Comparison of ENCODE assay signal across 17 cellular contexts in the genomic region with DNA sequence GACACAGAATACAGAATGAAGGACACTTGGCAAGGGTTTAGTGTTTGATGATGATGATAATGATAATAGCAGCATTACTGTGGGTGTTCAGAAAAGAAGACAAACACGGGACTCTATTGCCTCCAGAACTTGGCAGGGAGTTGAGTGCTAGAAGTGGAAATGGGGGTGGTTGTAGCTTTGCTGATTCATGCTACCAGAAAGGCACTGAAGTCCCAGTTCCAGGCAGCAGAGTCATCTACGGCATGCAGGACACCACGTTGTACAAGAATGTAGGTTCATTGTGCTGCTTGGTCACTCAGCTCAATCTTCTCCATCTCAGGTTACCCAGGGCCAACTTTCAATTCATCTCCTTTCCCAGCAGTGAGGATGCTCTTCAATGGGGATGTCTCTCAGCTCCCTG.
DNase-seq lines count a peak whose midpoint lies in the region; FAIRE-seq and TF ChIP-seq lines count a peak whose summit lies in the region.
"Had no signal": no experiment of that assay in that cellular context is flagged by ENCODE, and none has a peak within 500 bp of the region (broad histone marks: within the 10 kb centered on the region; RNA-seq: fewer than 3 reads in every experiment).

No MANE protein-coding gene starts in this region.

- no peak for TF ChIP-seq POLR2A in adrenal gland (IDR thresholded peaks at IDR 0.05)

- H3K4me3 ChIP-seq in AG10803 (ENCODE audit: low read length) = no peak overlapping the region
- no peak overlapping the region for H3K4me3 ChIP-seq in skeletal muscle cell (ENCODE audit: low read depth, low read length)
- no peak overlapping the region for H3K4me3 ChIP-seq in adrenal gland
- H3K4me3 ChIP-seq: SJCRH30 had no signal

- no peaks in the 10 kb centered on the region for H3K36me3 ChIP-seq in adrenal gland (replicated peaks in 1 of 2)
- H3K36me3 ChIP-seq: SJCRH30 had no signal

- no peak for TF ChIP-seq CTCF in AG10803 (conservative IDR thresholded peaks at IDR 0.05; ENCODE audit: low read length)
- no peak for TF ChIP-seq CTCF in adrenal gland (IDR thresholded peaks at IDR 0.05)
- no peak for TF ChIP-seq CTCF in RWPE1 (conservative IDR thresholded peaks at IDR 0.05; ENCODE audit: low read depth)

- WGBS in adrenal gland, 4 donors = 62 to 78% (median 70%) methylated on average over 3 of the region's 3 CpGs

- H3K27ac ChIP-seq in adrenal gland (no peak overlapping the region), RWPE1 (no peak overlapping the region)
- H3K27ac ChIP-seq: SJCRH30 had no signal

- CTCF ChIA-PET in RWPE1 (lab: Yijun Ruan, JAX) = interaction anchor here (0.9 kb wide), 1 partner anchor 461 kb away, joined by 3 read pairs; no protein-coding TSS in a partner anchor

- H3K4me1 ChIP-seq in adrenal gland (replicated peaks in 1 of 2) = no peaks in the 10 kb centered on the region
- H3K4me1 ChIP-seq: SJCRH30 had no signal

- no peaks in the 10 kb centered on the region for H3K9me3 ChIP-seq in adrenal gland (replicated peaks in 1 of 3)
- H3K9me3 ChIP-seq: SJCRH30 had no signal

- no peak for FAIRE-seq in RCC 7860 (lab: Jason Lieb, UNC)

- H3K27me3 ChIP-seq in adrenal gland = no peaks in the 10 kb centered on the region
- H3K27me3 ChIP-seq: SJCRH30 had no signal

- intact Hi-C loops in adrenal gland (cut with DNase I) = no loop called here

- DNase-seq in AG10803 (ENCODE audit: low read depth) = peak; percentile 34
- DNase-seq in RCC 7860 (ENCODE audit: low spot score) = peak; percentile 57
- DNase-seq in inferior parietal cortex (ENCODE audit: extremely low spot score) = peak; percentile 65
- peak; percentile 14 for DNase-seq in skeletal muscle cell (ENCODE audit: low read depth)
- DNase-seq in adrenal gland = no peak
- no peak for DNase-seq in activated naive CD4-positive, alpha-beta T cell treated with Interleukin-2 at 50 U/mL for 16 hours
- DNase-seq in RWPE1 (ENCODE audit: low spot score) = no peak
- no peak for DNase-seq in SKM-1 treated with dmso at 0.1 percent for 144 hours (lab: John Stamatoyannopoulos, UW; ENCODE audit: unreplicated experiment)
- DNase-seq: CD4-positive, alpha-beta memory T cell; IMR-90; Kasumi-1; NCI-H1105 treated with DMSO at 0.1 percent for 48 hours; NCI-H1930; NCI-H2171; NCI-H82; RPMI8226; SJCRH30 had no signal

- POLR2A ChIA-PET in RWPE1 (lab: Yijun Ruan, JAX; ENCODE audit: low non-redundant PET) = no interaction called here

Comparison
In these comparisons a context has a peak if more than half of its experiments do, and no peak if none do; other contexts are left out.
1. DNase-seq: peak in AG10803 (single experiment), RCC 7860 (single experiment), inferior parietal cortex (single experiment) and skeletal muscle cell (single experiment); none in adrenal gland (0 of 7), activated naive CD4-positive, alpha-beta T cell treated with Interleukin-2 at 50 U/mL for 16 hours (single experiment), RWPE1 (single experiment) and SKM-1 treated with dmso at 0.1 percent for 144 hours (single experiment).